In the genomic region with DNA sequence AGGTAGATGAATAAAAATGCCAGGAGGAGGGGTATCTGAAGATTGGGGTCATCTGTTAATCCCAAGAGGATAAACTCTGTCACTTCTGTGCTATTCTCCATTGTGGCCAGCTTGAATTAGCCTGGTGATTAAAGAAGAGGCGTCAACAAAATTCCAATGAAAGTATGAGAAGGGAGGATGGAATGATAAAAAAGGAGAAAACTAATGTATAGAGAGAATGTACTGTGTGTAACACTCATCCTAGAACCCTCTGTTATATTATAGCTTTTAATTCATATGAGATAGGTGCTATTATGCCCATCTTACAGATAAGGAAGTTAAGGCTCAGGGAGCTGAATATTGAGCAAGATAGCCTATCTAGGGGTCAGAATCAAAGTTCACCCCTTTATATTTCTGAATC, we compare ENCODE assay signal across 24 cellular contexts. TPM values are rescaled to one million over a fixed set of nuclear protein-coding genes. Genes with fewer than 3 reads are reported as not detected.
"Had no signal": no experiment of that assay in that cellular context is flagged by ENCODE, and none has a peak within 500 bp of the region (broad histone marks: within the 10 kb centered on the region; RNA-seq: fewer than 3 reads in every experiment).

A gene (minus strand): TSS at position 101 of the 400 bp plus-strand sequence. CDS start 0 bp downstream, at position 101.

- H3K4me3 Mint-ChIP-seq: activated CD4-positive, alpha-beta memory T cell treated with anti-CD3 and anti-CD28 coated beads for 36 hours; activated CD4-positive, alpha-beta T cell treated with anti-CD3 and anti-CD28 coated beads, Interleukin-2, amount 10 ng/mL, durations not matched to agents 7 days and 5 days; T-helper 1 cell treated with Interleukin-12 subunit alpha and Interleukin-12 subunit beta and Interleukin-4 antibody, amounts not matched to agents 30 μg/mL and 1 μg/mL, for 36 hours had no signal

- H2AFZ ChIP-seq: PC-9 had no signal

- H3K4me1 Mint-ChIP-seq: activated CD4-positive, alpha-beta T cell treated with anti-CD3 and anti-CD28 coated beads, Interleukin-2, amount 10 ng/mL, durations not matched to agents 7 days and 5 days had no signal

- H3K9me3 Mint-ChIP-seq: activated CD4-positive, alpha-beta memory T cell treated with anti-CD3 and anti-CD28 coated beads for 36 hours; activated CD4-positive, alpha-beta T cell treated with anti-CD3 and anti-CD28 coated beads, Interleukin-2, amount 10 ng/mL, durations not matched to agents 7 days and 5 days; IgD-negative memory B cell; T-helper 1 cell treated with Interleukin-12 subunit alpha and Interleukin-12 subunit beta and Interleukin-4 antibody, amounts not matched to agents 30 μg/mL and 1 μg/mL, for 36 hours had no signal

- H3K36me3 ChIP-seq: ascending aorta, brain microvascular endothelial cell, cardiac muscle cell, MG63 had no signal

- H3K27me3 Mint-ChIP-seq: activated CD4-positive, alpha-beta memory T cell treated with anti-CD3 and anti-CD28 coated beads for 36 hours; activated CD4-positive, alpha-beta T cell treated with anti-CD3 and anti-CD28 coated beads, Interleukin-2, amount 10 ng/mL, durations not matched to agents 7 days and 5 days; IgD-negative memory B cell had no signal

- H3K4me3 ChIP-seq: ascending aorta, cardiac muscle cell, MG63, PC-9 had no signal

- H3K27ac ChIP-seq: ascending aorta, brain microvascular endothelial cell, cardiac muscle cell, KMS-11, PC-9 had no signal

- H3K4me1 ChIP-seq: ascending aorta had no signal

- H3K9me3 ChIP-seq: ascending aorta, MG63 had no signal

- H3K27ac Mint-ChIP-seq: activated CD4-positive, alpha-beta memory T cell treated with anti-CD3 and anti-CD28 coated beads for 36 hours; activated CD4-positive, alpha-beta T cell treated with anti-CD3 and anti-CD28 coated beads, Interleukin-2, amount 10 ng/mL, durations not matched to agents 7 days and 5 days; T-helper 1 cell treated with Interleukin-12 subunit alpha and Interleukin-12 subunit beta and Interleukin-4 antibody, amounts not matched to agents 30 μg/mL and 1 μg/mL, for 36 hours had no signal

- DNase-seq: activated CD4-positive, alpha-beta memory T cell treated with anti-CD3 and anti-CD28 coated beads for 36 hours; activated CD4-positive, alpha-beta T cell treated with anti-CD3 and anti-CD28 coated beads, Interleukin-2, amount 10 ng/mL, durations not matched to agents 7 days and 5 days; activated CD4-positive, CD25-positive, alpha-beta regulatory T cell treated with anti-CD3 and anti-CD28 coated beads, Interleukin-2, amount 50 U/mL, for 72 hours; activated CD8-positive, alpha-beta memory T cell treated with anti-CD3 and anti-CD28 coated beads, Interleukin-2, amount 50 U/mL, for 48 hours; activated naive CD4-positive, alpha-beta T cell treated with anti-CD3 and anti-CD28 coated beads, Interleukin-2, amount 50 U/mL, for 16 hours; activated T-cell treated with anti-CD3 and anti-CD28 coated beads, Interleukin-2, amount 50 U/mL, for 1 hour; amniotic stem cell; brain microvascular endothelial cell; MG63; MV-4-11; NCI-H1105; NCI-H1436 treated with DMSO at 0.1 percent for 48 hours; NCI-H187; NCI-H2081; NCI-H446; NCI-H524; PC-9; SHP77 treated with DMSO at 0.1 percent for 48 hours had no signal

- H3K9ac ChIP-seq: KMS-11 had no signal

- H3K4me2 ChIP-seq: KMS-11, PC-9 had no signal

- H3K27me3 ChIP-seq: ascending aorta, brain microvascular endothelial cell, MG63 had no signal

RNA-seq across cellular contexts. Expression of the gene that starts here (rescaled TPM):
- total RNA-seq: activated CD4-positive, alpha-beta memory T cell treated with anti-CD3 and anti-CD28 coated beads for 36 hours; ascending aorta; cardiac muscle cell; PC-9; SK-MEL-5 had no signal
- polyA plus RNA-seq: cardiac muscle cell, IgD-negative memory B cell had no signal
